ENCODE assay signal across 2 cellular contexts in genomic region chr11:100680070-100680469, GRCh38.
TF ChIP-seq lines count a peak whose summit lies in the region.

No MANE protein-coding gene starts in this region.

TF ChIP-seq in IMR-90, 13 proteins besides CTCF, POLR2A, EP300 and RAD21:
- no peak for TF ChIP-seq MAZ (IDR thresholded peaks at IDR 0.05; ENCODE audit: borderline replicate concordance, low read depth, low read length)
- no peak for TF ChIP-seq BHLHE40 (IDR thresholded peaks at IDR 0.05; ENCODE audit: low read depth, low read length)
- TF ChIP-seq CEBPB (IDR thresholded peaks at IDR 0.05; ENCODE audit: low read depth, low read length) = no peak
- TF ChIP-seq NFE2L2 (IDR thresholded peaks at IDR 0.05; ENCODE audit: low read depth, low read length) = no peak
- TF ChIP-seq SMC3 (IDR thresholded peaks at IDR 0.05; ENCODE audit: low read depth, low read length) = no peak
- TF ChIP-seq RFX5 (IDR thresholded peaks at IDR 0.05; ENCODE audit: low read depth, low read length) = no peak
- TF ChIP-seq ELK1 (IDR thresholded peaks at IDR 0.05; ENCODE audit: borderline replicate concordance, low read depth, low read length) = no peak
- TF ChIP-seq RCOR1 (IDR thresholded peaks at IDR 0.05; ENCODE audit: insufficient replicate concordance, low read length) = no peak
- no peak for TF ChIP-seq CHD1 (IDR thresholded peaks at IDR 0.05; ENCODE audit: low read depth, low read length)
- TF ChIP-seq MXI1 (IDR thresholded peaks at IDR 0.05; ENCODE audit: borderline replicate concordance, low read depth, low read length) = no peak
- TF ChIP-seq MAFK (IDR thresholded peaks at IDR 0.05; ENCODE audit: low read depth, low read length) = no peak
- TF ChIP-seq USF2 (IDR thresholded peaks at IDR 0.05; ENCODE audit: low read depth, low read length) = no peak
- no peak for TF ChIP-seq FOS (IDR thresholded peaks at IDR 0.05; ENCODE audit: low read depth, low read length)

TF ChIP-seq in H1, 55 proteins besides CTCF, POLR2A, EP300 and RAD21:
- TF ChIP-seq CBX5 (IDR thresholded peaks at IDR 0.05; ENCODE audit: low read depth, low read length) (no peak), BRCA1 (IDR thresholded peaks at IDR 0.05; ENCODE audit: low read depth, low read length) (no peak), CHD1 (IDR thresholded peaks at IDR 0.05; ENCODE audit: low read depth, low read length) (no peak), CBX8 (IDR thresholded peaks at IDR 0.05; ENCODE audit: borderline replicate concordance, low read depth, low read length) (no peak), SIN3A (conservative IDR thresholded peaks at IDR 0.05 in 1 of 2, IDR thresholded peaks at IDR 0.05 in 1 of 2; ENCODE audit: low read depth in 1 of 2, low read length in 2 of 2) (no peak), TAF7 (optimal IDR thresholded peaks at IDR 0.05; ENCODE audit: borderline replicate concordance, low read depth, low read length) (no peak), CHD7 (IDR thresholded peaks at IDR 0.05; ENCODE audit: insufficient replicate concordance, low read length) (no peak), SIX5 (IDR thresholded peaks at IDR 0.05; ENCODE audit: low read depth, low read length) (no peak), CREB1 (IDR thresholded peaks at IDR 0.05) (no peak), POLR2AphosphoS5 (IDR thresholded peaks at IDR 0.05; ENCODE audit: low read depth, low read length) (no peak), E2F6 (IDR thresholded peaks at IDR 0.05) (no peak)
